In genomic region chr3:11846281-11847034, GRCh38 we compare ENCODE assay signal across 1 cellular context.
A peak's percentile ranks its signal among the peaks of the same experiment; 100 is the strongest.
TF ChIP-seq lines count a peak whose summit lies in the region.

Gene TAMM41 (minus strand): TSS chr3:11846885. CDS start chr3:11846636, 249 bp downstream.

TF ChIP-seq in HEK293, 187 proteins besides CTCF, POLR2A, EP300 and RAD21 (continued from another document):
- TF ChIP-seq ZBTB6 (tag by site-specific recombination; IDR thresholded peaks at IDR 0.05) (no peak), ZNF169 (tag by site-specific recombination; IDR thresholded peaks at IDR 0.05) (0 out of 2 replicates have a peak, but pooled peaks have one; percentile 68), BCL6B (tag by site-specific recombination; IDR thresholded peaks at IDR 0.05) (no peak), ZNF658 (tag by site-specific recombination; IDR thresholded peaks at IDR 0.05) (no peak), ZNF660 (tag by site-specific recombination; IDR thresholded peaks at IDR 0.05) (peak; percentile 94), ZNF561 (tag by site-specific recombination; IDR thresholded peaks at IDR 0.05; ENCODE audit: borderline replicate concordance) (peak; percentile 68; the same call in 1 of the 2 replicates), ZNF214 (tag by site-specific recombination; IDR thresholded peaks at IDR 0.05; ENCODE audit: borderline replicate concordance) (no peak), PRDM10 (tag by site-specific recombination; IDR thresholded peaks at IDR 0.05) (peak; percentile 76), ZNF473 (tag by site-specific recombination; IDR thresholded peaks at IDR 0.05) (no peak), AEBP2 (tag by site-specific recombination; IDR thresholded peaks at IDR 0.05; ENCODE audit: borderline replicate concordance) (peak; percentile 60; the same call in 1 of the 2 replicates), ZBTB8A (tag by site-specific recombination; IDR thresholded peaks at IDR 0.05) (peak; percentile 100), ZBTB20 (tag by site-specific recombination; IDR thresholded peaks at IDR 0.05) (peak; percentile 95), KLF9 (tag by site-specific recombination; IDR thresholded peaks at IDR 0.05; ENCODE audit: low read depth) (peak; percentile 94), ZSCAN4 (tag by site-specific recombination; IDR thresholded peaks at IDR 0.05) (no peak), ZNF510 (tag by site-specific recombination; IDR thresholded peaks at IDR 0.05; ENCODE audit: insufficient replicate concordance) (no peak), ZNF707 (tag by site-specific recombination; IDR thresholded peaks at IDR 0.05) (no peak; the same call in 1 of the 2 replicates), ZNF280C (tag by site-specific recombination; IDR thresholded peaks at IDR 0.05) (no peak), ZBTB49 (tag by site-specific recombination; IDR thresholded peaks at IDR 0.05; ENCODE audit: low read depth) (no peak), ATF2 (tag by site-specific recombination; IDR thresholded peaks at IDR 0.05; ENCODE audit: low read depth) (no peak), ZNF354C (tag by site-specific recombination; IDR thresholded peaks at IDR 0.05; ENCODE audit: borderline replicate concordance, low read depth) (no peak), ZNF518A (tag by site-specific recombination; conservative IDR thresholded peaks at IDR 0.05; ENCODE audit: low read depth) (peak; percentile 79), ZFP37 (tag by site-specific recombination; IDR thresholded peaks at IDR 0.05) (peak; percentile 80; the same call in 1 of the 2 replicates), ZNF548 (tag by site-specific recombination; IDR thresholded peaks at IDR 0.05) (no peak), BCL11B (tag by site-specific recombination; IDR thresholded peaks at IDR 0.05; ENCODE audit: low read depth) (no peak), MEIS1 (CRISPR knock-in tag; IDR thresholded peaks at IDR 0.05; ENCODE audit: borderline replicate concordance) (no peak), ZNF19 (tag by site-specific recombination; IDR thresholded peaks at IDR 0.05; ENCODE audit: low read depth) (no peak), ZNF211 (tag by site-specific recombination; IDR thresholded peaks at IDR 0.05; ENCODE audit: low read depth) (no peak), SP2 (tag by site-specific recombination; IDR thresholded peaks at IDR 0.05) (peak; percentile 90), ZNF830 (tag by site-specific recombination; IDR thresholded peaks at IDR 0.05; ENCODE audit: low read depth) (no peak), YY2 (tag by site-specific recombination; IDR thresholded peaks at IDR 0.05) (peak; percentile 67)
